Comparison of ENCODE assay signal across 31 cellular contexts in genomic region chr6:149433405-149433804, GRCh38. TPM values are rescaled to one million over a fixed set of nuclear protein-coding genes. Genes with fewer than 3 reads are reported as not detected.
"Had no signal": no experiment of that assay in that cellular context is flagged by ENCODE, and none has a peak within 500 bp of the region (broad histone marks: within the 10 kb centered on the region; RNA-seq: fewer than 3 reads in every experiment).

No MANE protein-coding gene starts in this region.

- H3K27ac Mint-ChIP-seq: activated CD4-positive, alpha-beta memory T cell treated with anti-CD3 and anti-CD28 coated beads, Interleukin-2, amount 10 ng/mL, durations not matched to agents 7 days and 5 days; activated naive CD8-positive, alpha-beta T cell treated with anti-CD3 and anti-CD28 coated beads, Interleukin-2, amount 10 ng/mL, durations not matched to agents 7 days and 5 days; activated T-cell treated with anti-CD3 and anti-CD28 coated beads, Interleukin-2, amount 50 U/mL, for 24 hours; activated T-helper 2 cell treated with anti-CD3 and anti-CD28 coated beads, Interferon-gamma antibody, Interleukin-2, Interleukin-4, amounts not matched to agents 10 μg/mL and 5 μg/mL and 100 μg/mL, durations not matched to agents 14 hours and 24 hours and 36 hours had no signal

- H3K9me3 Mint-ChIP-seq: activated CD4-positive, alpha-beta memory T cell treated with anti-CD3 and anti-CD28 coated beads, Interleukin-2, amount 10 ng/mL, durations not matched to agents 7 days and 5 days; activated naive CD4-positive, alpha-beta T cell treated with anti-CD3 and anti-CD28 coated beads, Interleukin-2, amount 50 U/mL, for 24 hours; activated naive CD8-positive, alpha-beta T cell treated with anti-CD3 and anti-CD28 coated beads, Interleukin-2, amount 10 ng/mL, durations not matched to agents 7 days and 5 days; activated T-cell treated with anti-CD3 and anti-CD28 coated beads, Interleukin-2, amount 50 U/mL, for 24 hours; activated T-helper 2 cell treated with anti-CD3 and anti-CD28 coated beads, Interferon-gamma antibody, Interleukin-2, Interleukin-4, amounts not matched to agents 10 μg/mL and 5 μg/mL and 100 μg/mL, durations not matched to agents 14 hours and 24 hours and 36 hours had no signal

- H3K9ac ChIP-seq: KMS-11 had no signal

- H3K27ac ChIP-seq: adrenal gland, body of pancreas, KMS-11, SJCRH30, SK-N-MC, WERI-Rb-1 had no signal

- H3K36me3 ChIP-seq: adrenal gland, SJCRH30, WERI-Rb-1 had no signal

- H3K27me3 Mint-ChIP-seq: activated CD4-positive, alpha-beta memory T cell treated with anti-CD3 and anti-CD28 coated beads, Interleukin-2, amount 10 ng/mL, durations not matched to agents 7 days and 5 days; activated naive CD4-positive, alpha-beta T cell treated with anti-CD3 and anti-CD28 coated beads, Interleukin-2, amount 50 U/mL, for 24 hours; activated naive CD8-positive, alpha-beta T cell treated with anti-CD3 and anti-CD28 coated beads, Interleukin-2, amount 10 ng/mL, durations not matched to agents 7 days and 5 days; activated T-cell treated with anti-CD3 and anti-CD28 coated beads, Interleukin-2, amount 50 U/mL, for 24 hours had no signal

- H3K27me3 ChIP-seq: adrenal gland, body of pancreas, SJCRH30 had no signal

- H3K36me3 Mint-ChIP-seq: activated naive CD4-positive, alpha-beta T cell treated with anti-CD3 and anti-CD28 coated beads, Interleukin-2, amount 50 U/mL, for 24 hours; activated naive CD8-positive, alpha-beta T cell treated with anti-CD3 and anti-CD28 coated beads, Interleukin-2, amount 10 ng/mL, durations not matched to agents 7 days and 5 days had no signal

- H3K4me3 Mint-ChIP-seq: activated CD4-positive, alpha-beta memory T cell treated with anti-CD3 and anti-CD28 coated beads, Interleukin-2, amount 10 ng/mL, durations not matched to agents 7 days and 5 days; activated naive CD4-positive, alpha-beta T cell treated with anti-CD3 and anti-CD28 coated beads, Interleukin-2, amount 50 U/mL, for 24 hours; activated naive CD8-positive, alpha-beta T cell treated with anti-CD3 and anti-CD28 coated beads, Interleukin-2, amount 10 ng/mL, durations not matched to agents 7 days and 5 days; activated T-cell treated with anti-CD3 and anti-CD28 coated beads, Interleukin-2, amount 50 U/mL, for 24 hours had no signal

- ATAC-seq: body of pancreas, Panc1 had no signal

- H3K9me3 ChIP-seq: adrenal gland, body of pancreas, SJCRH30 had no signal

- DNase-seq: activated CD4-positive, alpha-beta memory T cell treated with anti-CD3 and anti-CD28 coated beads, Interleukin-2, amount 10 ng/mL, durations not matched to agents 7 days and 5 days; activated CD4-positive, alpha-beta T cell treated with anti-CD3 and anti-CD28 coated beads for 1 hour; activated CD4-positive, alpha-beta T cell treated with anti-CD3 and anti-CD28 coated beads for 48 hours; activated CD4-positive, CD25-positive, alpha-beta regulatory T cell; activated gamma-delta T cell; activated naive CD4-positive, alpha-beta T cell treated with Interleukin-2 at 50 U/mL for 16 hours; activated naive CD8-positive, alpha-beta T cell treated with anti-CD3 and anti-CD28 coated beads, Interleukin-2, amount 10 ng/mL, durations not matched to agents 7 days and 5 days; activated T-cell treated with anti-CD3 and anti-CD28 coated beads, Interleukin-2, amount 50 U/mL, for 24 hours; adrenal gland; body of pancreas; caudate nucleus; cerebellar nuclear complex; MM.1S; MV-4-11; NCI-H1092; NCI-H1436 treated with DMSO at 0.1 percent for 48 hours; NCI-H1694 treated with DMSO at 0.1 percent for 48 hours; NCI-H2029; NCI-H345; NCI-H524 treated with DMSO at 0.1 percent for 48 hours; NCI-H774; SHP77; SJCRH30; T1000; WERI-Rb-1 had no signal

- H3K4me3 ChIP-seq: adrenal gland, body of pancreas, SJCRH30, SK-N-MC had no signal

RNA-seq across cellular contexts. Expression of gene ZC3H12D, which starts 51.4 kb away (rescaled TPM):
- total RNA-seq: LHCN-M2, SJCRH30 had no signal
